ENCODE assay signal across 24 cellular contexts in genomic region chr21:46094401-46095105, GRCh38. TPM values are rescaled to one million over a fixed set of nuclear protein-coding genes. Genes with fewer than 3 reads are reported as not detected.
DNase-seq lines count a peak whose midpoint lies in the region; ATAC-seq, FAIRE-seq and TF ChIP-seq lines count a peak whose summit lies in the region.
"Had no signal": no experiment of that assay in that cellular context is flagged by ENCODE, and none has a peak within 500 bp of the region (broad histone marks: within the 10 kb centered on the region; RNA-seq: fewer than 3 reads in every experiment).

No MANE protein-coding gene starts in this region.

- H3K27ac ChIP-seq in AG04450 (ENCODE audit: low read depth, low read length) (peak overlapping the region; percentile 21), gastroesophageal sphincter (peak overlapping the region; percentile 98 to 100 (median 98)), rectal smooth muscle tissue (ENCODE audit: low read depth, low read length) (peak overlapping the region; percentile 99)
- H3K27ac ChIP-seq: KMS-11, PC-9, psoas muscle, SJCRH30, spleen had no signal

- no peak overlapping the region for H3K4me3 ChIP-seq in AG04450 (ENCODE audit: low read depth, low read length)
- no peak overlapping the region for H3K4me3 ChIP-seq in gastroesophageal sphincter
- no peak overlapping the region for H3K4me3 ChIP-seq in rectal smooth muscle tissue (ENCODE audit: low read length)
- H3K4me3 ChIP-seq: PC-9, psoas muscle, SJCRH30, spleen had no signal

- H3K9me3 ChIP-seq in AG04450 (ENCODE audit: control insufficient read depth, insufficient read depth, low read length), result peaks cover 4% of the 10 kb centered on the region
- H3K9me3 ChIP-seq in gastroesophageal sphincter, result no peaks in the 10 kb centered on the region
- H3K9me3 ChIP-seq: psoas muscle, SJCRH30, spleen had no signal

- peaks cover 6 to 74% (median 27%) of the 10 kb centered on the region in 3 donors for H3K4me1 ChIP-seq in gastroesophageal sphincter
- H3K4me1 ChIP-seq in rectal smooth muscle tissue (ENCODE audit: control insufficient read depth, insufficient read depth, low read length), result peaks cover 35% of the 10 kb centered on the region
- H3K4me1 ChIP-seq: SJCRH30 had no signal

- TF ChIP-seq POLR2A in gastroesophageal sphincter (IDR thresholded peaks at IDR 0.05), result no peak
- TF ChIP-seq POLR2A in GM12891 (IDR thresholded peaks at IDR 0.05; ENCODE audit: low read depth, low read length), result no peak

- CTCF ChIA-PET in AG04450 (lab: Charles Lee), result no interaction called here

- FAIRE-seq in GM12891 (lab: Jason Lieb, UNC), result no peak

- H3K9ac ChIP-seq in rectal smooth muscle tissue (ENCODE audit: low read length), result no peak overlapping the region
- H3K9ac ChIP-seq: KMS-11 had no signal

- in situ Hi-C loops in G401 (cut with HindIII; ENCODE audit: low sequenced_read_pairs), result no loop called here

- POLR2A ChIA-PET in AG04450 (lab: Yijun Ruan, JAX), result no interaction called here

- TF ChIP-seq EP300 in gastroesophageal sphincter (IDR thresholded peaks at IDR 0.05), result no peak

- DNase-seq in AG04450 (ENCODE audit: low read depth, low spot score) (no peak), H4 (ENCODE audit: low spot score) (peak; percentile 2), G401 (ENCODE audit: low spot score) (no peak), EL (no peak), GM12891 (ENCODE audit: insufficient read length, low spot score) (no peak)
- DNase-seq: activated CD4-positive, alpha-beta T cell treated with anti-CD3 and anti-CD28 coated beads, Interleukin-2, amount 10 ng/mL, durations not matched to agents 7 days and 5 days; activated naive CD4-positive, alpha-beta T cell; activated T-cell treated with anti-CD3 and anti-CD28 coated beads for 4 hours; CD4-positive, CD25-positive, alpha-beta regulatory T cell; cerebellar nuclear complex; DMS79; effector CD8-positive, alpha-beta T cell; kidney glomerular epithelial cell; NCI-H2029; NCI-H345; PC-9; SJCRH30 had no signal

- TF ChIP-seq CTCF in AG04450 (IDR thresholded peaks at IDR 0.05; ENCODE audit: low read depth, low read length) (no peak), gastroesophageal sphincter (IDR thresholded peaks at IDR 0.05) (no peak)

- ATAC-seq in gastroesophageal sphincter (no peak), GM18511 (IDR thresholded peaks at IDR 0.05; ENCODE audit: unreplicated experiment) (no peak)
- ATAC-seq: esophagus mucosa, psoas muscle had no signal

- H3K36me3 ChIP-seq in gastroesophageal sphincter (no peaks in the 10 kb centered on the region), rectal smooth muscle tissue (ENCODE audit: control insufficient read depth, insufficient read depth, low read length) (no peaks in the 10 kb centered on the region)
- H3K36me3 ChIP-seq: SJCRH30, spleen had no signal

- H3K27me3 ChIP-seq in AG04450 (ENCODE audit: control insufficient read depth, insufficient read depth, low read length) (no peaks in the 10 kb centered on the region), gastroesophageal sphincter (peaks cover 5% of the 10 kb centered on the region), rectal smooth muscle tissue (ENCODE audit: control insufficient read depth, insufficient read depth, low read length) (no peaks in the 10 kb centered on the region)
- H3K27me3 ChIP-seq: SJCRH30 had no signal

- WGBS in gastroesophageal sphincter (ENCODE audit: low coverage in 1 of 2), 2 donors, result 51 to 78% methylated on average over 9 to 10 of the region's 14 CpGs

TF ChIP-seq in GM12891, 5 proteins besides CTCF, POLR2A, EP300 and RAD21:
- TF ChIP-seq POU2F2 (IDR thresholded peaks at IDR 0.05; ENCODE audit: low read depth, low read length), result no peak
- no peak for TF ChIP-seq PAX5 (IDR thresholded peaks at IDR 0.05; ENCODE audit: insufficient read depth, low read length, severe bottlenecking)
- TF ChIP-seq SPI1 (IDR thresholded peaks at IDR 0.05; ENCODE audit: low read depth, low read length), result no peak
- TF ChIP-seq TAF1 (IDR thresholded peaks at IDR 0.05; ENCODE audit: low read depth, low read length), result no peak
- TF ChIP-seq POLR2AphosphoS5 (IDR thresholded peaks at IDR 0.05; ENCODE audit: low read depth, low read length), result no peak

RNA-seq across cellular contexts. Expression of gene COL6A2, which starts 3.4 kb away (rescaled TPM):
- polyA plus RNA-seq in AG04450 (2011; rRNA removed), result 454 and 676 TPM in 2 replicates
- 266 and 343 TPM in 2 replicates for polyA minus RNA-seq in AG04450 (2011; rRNA and poly(A)+ RNA removed)
- total RNA-seq in H4 (2014; rRNA removed; shearing (Covaris generic)), result 38.5 and 53.6 TPM in 2 replicates
- 1,000 to 10,000 TPM in 3 of 4 donors, 100 to 1,000 TPM in 1; 720 to 1,286 (median 1,215) TPM for total RNA-seq in gastroesophageal sphincter
- total RNA-seq in G401 (2014; rRNA removed; shearing (Covaris generic)), result 69.1 and 79.2 TPM in 2 replicates
- polyA plus RNA-seq in GM12891 (2012; ENCODE audit: low read depth, missing spikeins), result 1.5 TPM

Comparison
In these comparisons a context has a peak if more than half of its experiments do, and no peak if none do; other contexts are left out.
1. H3K27ac ChIP-seq: peak in every context shown above with its lines; median percentile 99 in rectal smooth muscle tissue; 98 in gastroesophageal sphincter; 21 in AG04450.